ENCODE assay signal across 9 cellular contexts in genomic region chr18:57666818-57667497, GRCh38. TPM values are rescaled to one million over a fixed set of nuclear protein-coding genes. Genes with fewer than 3 reads are reported as not detected.
DNase-seq lines count a peak whose midpoint lies in the region; ATAC-seq and TF ChIP-seq lines count a peak whose summit lies in the region.
"Had no signal": no experiment of that assay in that cellular context is flagged by ENCODE, and none has a peak within 500 bp of the region (broad histone marks: within the 10 kb centered on the region; RNA-seq: fewer than 3 reads in every experiment).

No MANE protein-coding gene starts in this region.

- no peaks in the 10 kb centered on the region for H3K27me3 ChIP-seq in foreskin keratinocyte
- no peaks in the 10 kb centered on the region for H3K27me3 ChIP-seq in gastrocnemius medialis

- H3K27ac ChIP-seq in foreskin keratinocyte (no peak overlapping the region), gastrocnemius medialis (peak overlapping the region in 3 of 4 donors; percentile 13 to 39 (median 18))

- TF ChIP-seq POLR2A in gastrocnemius medialis (IDR thresholded peaks at IDR 0.05): no peak

- H3K36me3 ChIP-seq in gastrocnemius medialis: no peaks in the 10 kb centered on the region

- ATAC-seq in foreskin keratinocyte: no peak
- ATAC-seq in gastrocnemius medialis: peak; percentile 80 to 94
- no peak for ATAC-seq in HG03354 (IDR thresholded peaks at IDR 0.05; ENCODE audit: poor library complexity, severe bottlenecking, unreplicated experiment)

- DNase-seq in GM04504 (ENCODE audit: low read depth) (peak; percentile 67), SKM-1 treated with dmso at 0.1 percent for 144 hours (lab: John Stamatoyannopoulos, UW; ENCODE audit: unreplicated experiment) (peak; percentile 99), foreskin keratinocyte (peak; percentile 29 to 44), gastrocnemius medialis (peak in 1 of 2 donors; percentile 22), medulla oblongata (ENCODE audit: extremely low spot score) (no peak), NCI-H1105 treated with DMSO at 0.1 percent for 48 hours (lab: John Stamatoyannopoulos, UW) (no peak)
- DNase-seq in activated CD8-positive, alpha-beta memory T cell treated with anti-CD3 and anti-CD28 coated beads for 24 hours: no peak
- DNase-seq: NCI-H2107 had no signal

- no peak overlapping the region for H3K4me3 ChIP-seq in gastrocnemius medialis

- H3K4me1 ChIP-seq in foreskin keratinocyte (no peaks in the 10 kb centered on the region), gastrocnemius medialis (peaks cover 0 to 3% of the 10 kb centered on the region in 2 donors)

- in situ Hi-C loops in gastrocnemius medialis (cut with MboI; ENCODE audit: low sequenced_read_pairs in 4 of 4): no loop called here

- no peaks in the 10 kb centered on the region for H3K9me3 ChIP-seq in gastrocnemius medialis

- intact Hi-C loops in gastrocnemius medialis (cut with DNase I; ENCODE audit: low total_unique reads): no loop called here

- TF ChIP-seq CTCF in foreskin keratinocyte (conservative IDR thresholded peaks at IDR 0.05) (no peak), gastrocnemius medialis (IDR thresholded peaks at IDR 0.05 in 4 of 5, conservative IDR thresholded peaks at IDR 0.05 in 1 of 5) (no peak)

RNA-seq across cellular contexts. Expression of gene NARS1, which starts 45.3 kb away (rescaled TPM):
- total RNA-seq in foreskin keratinocyte (156 and 163 TPM in 2 replicates), gastrocnemius medialis (100 to 1,000 TPM in 3 of 4 donors, 10 to 100 TPM in 1; 93.1 to 205 (median 153) TPM)
- 71.9 and 75.9 TPM in 2 replicates for polyA plus RNA-seq in foreskin keratinocyte

Comparison
In these comparisons a context has a peak if more than half of its experiments do, and no peak if none do; other contexts are left out.
1. DNase-seq: peak in GM04504 (single experiment), SKM-1 treated with dmso at 0.1 percent for 144 hours (single experiment) and foreskin keratinocyte (2 of 2); none in medulla oblongata (single experiment), activated CD8-positive, alpha-beta memory T cell treated with anti-CD3 and anti-CD28 coated beads for 24 hours (single experiment) and NCI-H1105 treated with DMSO at 0.1 percent for 48 hours (single experiment).
2. ATAC-seq: peak in gastrocnemius medialis (2 of 2); none in foreskin keratinocyte (single experiment) and HG03354 (single experiment).